Comparison of ENCODE assay signal across 27 cellular contexts in genomic region chr11:71133946-71134345, GRCh38.
"Had no signal": no experiment of that assay in that cellular context is flagged by ENCODE, and none has a peak within 500 bp of the region (broad histone marks: within the 10 kb centered on the region; RNA-seq: fewer than 3 reads in every experiment).

No MANE protein-coding gene starts in this region.

- H3K27ac ChIP-seq: neural progenitor cell, neutrophil, pancreas, psoas muscle, right lobe of liver, sigmoid colon, suprapubic skin, testis, tibial artery, transverse colon, vagina had no signal

- H3K27me3 ChIP-seq: neural progenitor cell, neutrophil, pancreas, right lobe of liver, sigmoid colon, testis, transverse colon, vagina had no signal

- H3K4me1 ChIP-seq: pancreas, psoas muscle, right lobe of liver, sigmoid colon, suprapubic skin, testis, transverse colon, vagina had no signal

- DNase-seq: naive thymus-derived CD4-positive, alpha-beta T cell; natural killer cell; nucleus accumbens; psoas muscle; right cardiac atrium; right lobe of liver; sigmoid colon; small intestine; stimulated activated CD4-positive, alpha-beta T cell treated with anti-CD3 and anti-CD28 coated beads, Interleukin-12 subunit alpha, Interleukin-12 subunit beta, amount 100 ng/mL, for 4 hours; stimulated activated CD4-positive, alpha-beta T cell treated with anti-CD3 and anti-CD28 coated beads, Interleukin-1b, Interleukin-23, amount 100 ng/mL, for 48 hours; stimulated activated CD4-positive, alpha-beta T cell treated with anti-CD3 and anti-CD28 coated beads, Interleukin-4, amount 100 ng/mL, for 1 hour; stimulated activated CD4-positive, alpha-beta T cell treated with anti-CD3 and anti-CD28 coated beads, Interleukin-4, amount 100 ng/mL, for 4 hours; stimulated activated CD8-positive, alpha-beta memory T cell treated with anti-CD3 and anti-CD28 coated beads, Interleukin-4, amount 100 ng/mL, for 48 hours; stimulated activated naive CD4-positive, alpha-beta T cell; stimulated activated naive CD8-positive, alpha-beta T cell treated with anti-CD3 and anti-CD28 coated beads, Interleukin-15, amount 100 ng/mL, for 72 hours; stimulated activated naive CD8-positive, alpha-beta T cell treated with anti-CD3 and anti-CD28 coated beads, Interleukin-15, Interleukin-2, amounts not matched to agents 100 U/mL and 50 U/mL, for 24 hours; substantia nigra; testis; tibial artery; transverse colon had no signal

- H3K4me3 ChIP-seq: neural progenitor cell, pancreas, psoas muscle, right lobe of liver, sigmoid colon, suprapubic skin, testis, tibial artery, transverse colon, vagina had no signal

- H2AFZ ChIP-seq: neural progenitor cell had no signal

- H3K4me2 ChIP-seq: neural progenitor cell had no signal

- H3K9me3 ChIP-seq: neutrophil, pancreas, psoas muscle, right lobe of liver, sigmoid colon, suprapubic skin, testis, tibial artery, transverse colon, vagina had no signal

- H3K9ac ChIP-seq: neural progenitor cell had no signal

- FAIRE-seq: pancreas, small intestine, urothelium cell line had no signal

- H3K36me3 ChIP-seq: neural progenitor cell, neutrophil, pancreas, right lobe of liver, sigmoid colon, suprapubic skin, tibial artery, transverse colon, vagina had no signal

- ATAC-seq: naive thymus-derived CD4-positive, alpha-beta T cell; natural killer cell; pancreas; psoas muscle; right cardiac atrium; right lobe of liver; stimulated activated memory B cell treated with anti-CD40 and anti-IgM and Interleukin-4, amounts not matched to agents 10 μg/mL and 1 μg/mL and 100 μg/mL, for 72 hours; stimulated activated naive CD8-positive, alpha-beta T cell treated with anti-CD3 and anti-CD28 coated beads, Interleukin-15, amount 100 ng/mL, for 72 hours; stimulated activated naive CD8-positive, alpha-beta T cell treated with anti-CD3 and anti-CD28 coated beads, Interleukin-15, Interleukin-2, amounts not matched to agents 100 U/mL and 50 U/mL, for 24 hours had no signal
